ENCODE assay signal across 17 cellular contexts in the genomic region with DNA sequence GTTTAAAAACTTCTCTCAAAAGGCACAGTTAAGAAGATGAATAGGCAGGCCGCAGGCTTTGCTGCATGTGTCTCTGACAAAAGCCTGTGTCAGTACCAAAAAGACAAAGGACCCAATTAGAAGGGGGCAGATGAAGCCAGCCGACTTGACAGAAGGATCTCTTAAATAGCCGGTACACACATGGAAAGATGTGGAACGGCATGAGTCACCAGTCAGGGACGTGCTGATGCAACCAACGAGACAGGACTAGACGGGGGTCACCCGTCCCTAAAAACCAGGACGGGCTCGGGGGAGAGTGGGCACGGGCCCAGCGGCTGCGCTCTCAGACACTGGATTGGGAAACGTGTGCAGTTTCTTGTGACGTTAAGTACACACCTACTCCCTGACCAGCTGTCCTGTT. TPM values are rescaled to one million over a fixed set of nuclear protein-coding genes. Genes with fewer than 3 reads are reported as not detected.
DNase-seq lines count a peak whose midpoint lies in the region; ATAC-seq and TF ChIP-seq lines count a peak whose summit lies in the region.
"Had no signal": no experiment of that assay in that cellular context is flagged by ENCODE, and none has a peak within 500 bp of the region (broad histone marks: within the 10 kb centered on the region; RNA-seq: fewer than 3 reads in every experiment).

No MANE protein-coding gene starts in this region.

- no peaks in the 10 kb centered on the region for H3K79me2 ChIP-seq in GM23338 (replicated peaks; ENCODE audit: insufficient read depth)

- H3K4me3 ChIP-seq in GM23338 (no peak overlapping the region), adrenal gland (no peak overlapping the region)
- H3K4me3 ChIP-seq: lower lobe of right lung, thoracic aorta had no signal

- no peaks in the 10 kb centered on the region; the same call in 2 of the 3 replicates for H3K9me3 Mint-ChIP-seq in GM23338
- H3K9me3 Mint-ChIP-seq in brain = no peaks in the 10 kb centered on the region
- no peaks in the 10 kb centered on the region for H3K9me3 Mint-ChIP-seq in stimulated activated naive B cell treated with anti-CD40 and anti-IgM and Interleukin-4, amounts not matched to agents 10 μg/mL and 1 μg/mL and 100 μg/mL, for 72 hours
- H3K9me3 Mint-ChIP-seq: activated B cell treated with CpG ODN at 0.5 μM for 24 hours had no signal

- H3K4me3 Mint-ChIP-seq in GM23338 = no peak overlapping the region
- no peak overlapping the region for H3K4me3 Mint-ChIP-seq in brain
- no peak overlapping the region for H3K4me3 Mint-ChIP-seq in stimulated activated naive B cell treated with anti-CD40 and anti-IgM and Interleukin-4, amounts not matched to agents 10 μg/mL and 1 μg/mL and 100 μg/mL, for 72 hours
- H3K4me3 Mint-ChIP-seq: activated B cell treated with CpG ODN at 0.5 μM for 24 hours, nephron had no signal

- intact Hi-C loops in adrenal gland (cut with DNase I) = no loop called here

- H3K27me3 Mint-ChIP-seq in GM23338 (ENCODE audit: insufficient read depth, low read depth, poor library complexity) (peaks cover 19% of the 10 kb centered on the region), brain (no peaks in the 10 kb centered on the region)
- no peaks in the 10 kb centered on the region for H3K27me3 Mint-ChIP-seq in stimulated activated naive B cell treated with anti-CD40 and anti-IgM and Interleukin-4, amounts not matched to agents 10 μg/mL and 1 μg/mL and 100 μg/mL, for 72 hours
- H3K27me3 Mint-ChIP-seq: activated B cell treated with CpG ODN at 0.5 μM for 24 hours had no signal

- peak overlapping the region; percentile 68 for H3K27ac Mint-ChIP-seq in GM23338
- peak overlapping the region in 3 of 5 experiments; percentile 20 to 93 (median 68) for H3K27ac Mint-ChIP-seq in brain
- peak overlapping the region; percentile 51 for H3K27ac Mint-ChIP-seq in stimulated activated naive B cell treated with anti-CD40 and anti-IgM and Interleukin-4, amounts not matched to agents 10 μg/mL and 1 μg/mL and 100 μg/mL, for 72 hours
- H3K27ac Mint-ChIP-seq: activated B cell treated with CpG ODN at 0.5 μM for 24 hours, nephron had no signal

- H3K27ac ChIP-seq in GM23338 (ENCODE audit: low read depth) (peak overlapping the region; percentile 79), adrenal gland (no peak overlapping the region)
- H3K27ac ChIP-seq: C4-2B, lower lobe of right lung, thoracic aorta had no signal

- no peaks in the 10 kb centered on the region for H3K9me2 ChIP-seq in GM23338 (ENCODE audit: insufficient read depth)

- no peak for TF ChIP-seq CTCF in GM23338 (conservative IDR thresholded peaks at IDR 0.05; ENCODE audit: low read depth in 2 of 2)
- TF ChIP-seq CTCF in brain (conservative IDR thresholded peaks at IDR 0.05) = no peak
- TF ChIP-seq CTCF in adrenal gland (IDR thresholded peaks at IDR 0.05) = no peak

- H3K36me3 ChIP-seq in GM23338 (ENCODE audit: insufficient read depth) (peaks cover 5% of the 10 kb centered on the region), adrenal gland (replicated peaks in 1 of 2) (peaks cover 0 to 32% of the 10 kb centered on the region in 2 donors)

- H3K4me2 ChIP-seq in GM23338 = no peak overlapping the region

- H3K4me1 Mint-ChIP-seq in GM23338 (peaks cover 36% of the 10 kb centered on the region), brain (peaks cover 22% of the 10 kb centered on the region)
- H3K4me1 Mint-ChIP-seq in stimulated activated naive B cell treated with anti-CD40 and anti-IgM and Interleukin-4, amounts not matched to agents 10 μg/mL and 1 μg/mL and 100 μg/mL, for 72 hours = peaks cover 17 to 21% of the 10 kb centered on the region in 2 donors
- H3K4me1 Mint-ChIP-seq: nephron had no signal

- H3K9me3 ChIP-seq in adrenal gland (replicated peaks in 1 of 3) = no peaks in the 10 kb centered on the region
- H3K9me3 ChIP-seq: lower lobe of right lung, thoracic aorta had no signal

- H3F3A ChIP-seq in GM23338 (replicated peaks; ENCODE audit: low read depth) = peaks cover 15% of the 10 kb centered on the region; the same call in 1 of the 2 replicates

- no peak overlapping the region for H2AFZ ChIP-seq in GM23338

- H3K27me3 ChIP-seq in GM23338 (ENCODE audit: insufficient read depth) (no peaks in the 10 kb centered on the region), adrenal gland (no peaks in the 10 kb centered on the region)

- no peak for TF ChIP-seq POLR2A in adrenal gland (IDR thresholded peaks at IDR 0.05)

- no peak for ATAC-seq in GM23338
- no peak for ATAC-seq in stimulated activated naive B cell treated with anti-CD40 and anti-IgM and Interleukin-4, amounts not matched to agents 10 μg/mL and 1 μg/mL and 100 μg/mL, for 72 hours (replicated peaks)
- no peak for ATAC-seq in GM19328 (IDR thresholded peaks at IDR 0.05; ENCODE audit: unreplicated experiment)
- ATAC-seq: lower lobe of right lung had no signal

- WGBS in adrenal gland, 4 donors = 74 to 87% (median 81%) methylated on average over 15 of the region's 15 CpGs

- DNase-seq in GM23338 (ENCODE audit: low spot score) = no peak
- DNase-seq in globus pallidus (ENCODE audit: low spot score) = peak; percentile 52
- no peak for DNase-seq in stimulated activated naive B cell treated with anti-CD40 and anti-IgM and Interleukin-4, amounts not matched to agents 10 μg/mL and 1 μg/mL and 100 μg/mL, for 72 hours
- no peak for DNase-seq in activated CD4-positive, CD25-positive, alpha-beta regulatory T cell treated with anti-CD3 and anti-CD28 coated beads, Interleukin-2, amount 50 U/mL, for 72 hours
- no peak for DNase-seq in adrenal gland
- DNase-seq: activated B cell treated with CpG ODN at 0.5 μM for 24 hours; activated effector memory CD4-positive, alpha-beta T cell treated with anti-CD3 and anti-CD28 coated beads, Interleukin-2, amount 50 U/mL, for 16 hours; lower lobe of right lung; NCI-H2081 treated with DMSO at 0.1 percent for 48 hours; NCI-H748 treated with DMSO at 0.1 percent for 48 hours; right cardiac atrium; stimulated activated CD4-positive, alpha-beta T cell treated with anti-CD3 and anti-CD28 coated beads, Interleukin-2, amount 100 ng/mL, for 24 hours had no signal

- peaks cover 72% of the 10 kb centered on the region for H3K36me3 Mint-ChIP-seq in GM23338 (ENCODE audit: low read depth)
- peaks cover 67% of the 10 kb centered on the region for H3K36me3 Mint-ChIP-seq in brain
- H3K36me3 Mint-ChIP-seq in stimulated activated naive B cell treated with anti-CD40 and anti-IgM and Interleukin-4, amounts not matched to agents 10 μg/mL and 1 μg/mL and 100 μg/mL, for 72 hours = peaks cover 40 to 73% of the 10 kb centered on the region in 2 donors

- H4K20me1 ChIP-seq in GM23338 (replicated peaks; ENCODE audit: insufficient read depth) = no peaks in the 10 kb centered on the region; the same call in 1 of the 2 replicates

- H3K4me1 ChIP-seq in GM23338 (ENCODE audit: insufficient read depth) = peaks cover 20% of the 10 kb centered on the region
- no peaks in the 10 kb centered on the region for H3K4me1 ChIP-seq in adrenal gland (replicated peaks in 1 of 2)

TF ChIP-seq in GM23338, 12 proteins besides CTCF, POLR2A, EP300 and RAD21 (continues in another document):
- TF ChIP-seq ZNF114 (CRISPR knock-in tag; IDR thresholded peaks at IDR 0.05) (no peak), EZH2 (IDR thresholded peaks at IDR 0.05; ENCODE audit: low read depth, unreplicated experiment) (no peak)
- TF ChIP-seq, protein P1, sequence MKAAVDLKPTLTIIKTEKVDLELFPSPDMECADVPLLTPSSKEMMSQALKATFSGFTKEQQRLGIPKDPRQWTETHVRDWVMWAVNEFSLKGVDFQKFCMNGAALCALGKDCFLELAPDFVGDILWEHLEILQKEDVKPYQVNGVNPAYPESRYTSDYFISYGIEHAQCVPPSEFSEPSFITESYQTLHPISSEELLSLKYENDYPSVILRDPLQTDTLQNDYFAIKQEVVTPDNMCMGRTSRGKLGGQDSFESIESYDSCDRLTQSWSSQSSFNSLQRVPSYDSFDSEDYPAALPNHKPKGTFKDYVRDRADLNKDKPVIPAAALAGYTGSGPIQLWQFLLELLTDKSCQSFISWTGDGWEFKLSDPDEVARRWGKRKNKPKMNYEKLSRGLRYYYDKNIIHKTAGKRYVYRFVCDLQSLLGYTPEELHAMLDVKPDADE (IDR thresholded peaks at IDR 0.05) = no peak

RNA-seq across cellular contexts. Expression of a gene that starts 34.6 kb away (rescaled TPM):
- 26.8 and 48.5 TPM in 2 replicates for total RNA-seq in GM23338 (2014; rRNA removed; shearing (Covaris generic))
- polyA plus RNA-seq in GM23338 (2016; fragmentation: Nextera tagmentation; extraction: Ambion mirVana) (10.4 and 16.9 TPM in 2 replicates), brain (ENCODE audit: insufficient read depth, low read depth, low replicate concordance) (15.5 TPM), adrenal gland (10 to 100 TPM in 1 of 3 donors, 1 to 10 TPM in 1, under 1 TPM in 1; 0.46 to 16.5 (median 5.7) TPM)
- 1 to 10 TPM in 4 of 8 donors, under 1 TPM in 3, not detected in 1; 0.32 to 3.9 (median 1.1) TPM for total RNA-seq in adrenal gland
